ENCODE assay signal across 8 cellular contexts in genomic region chr11:6233984-6234313, GRCh38. TPM values are rescaled to one million over a fixed set of nuclear protein-coding genes. Genes with fewer than 3 reads are reported as not detected.
DNase-seq lines count a peak whose midpoint lies in the region; ATAC-seq and TF ChIP-seq lines count a peak whose summit lies in the region.

No MANE protein-coding gene starts in this region.

- H3K27me3 ChIP-seq in left ventricle myocardium inferior (ENCODE audit: low read depth) (no peaks in the 10 kb centered on the region), spleen (replicated peaks in 1 of 7) (no peaks in the 10 kb centered on the region)

- H3K4me3 Mint-ChIP-seq in activated CD4-positive, alpha-beta T cell treated with anti-CD3 and anti-CD28 coated beads, Interleukin-2, amount 10 ng/mL, durations not matched to agents 24 days and 14 days, result peak overlapping the region; percentile 95
- H3K4me3 Mint-ChIP-seq in T-helper 17 cell, result peak overlapping the region; percentile 98

- H3K4me1 Mint-ChIP-seq in activated CD4-positive, alpha-beta T cell treated with anti-CD3 and anti-CD28 coated beads, Interleukin-2, amount 10 ng/mL, durations not matched to agents 24 days and 14 days, result peaks cover 40% of the 10 kb centered on the region
- peaks cover 44% of the 10 kb centered on the region for H3K4me1 Mint-ChIP-seq in T-helper 17 cell

- intact Hi-C loops in activated CD4-positive, alpha-beta T cell treated with anti-CD3 and anti-CD28 coated beads, Interleukin-2, amount 10 ng/mL, durations not matched to agents 24 days and 14 days (cut with micrococcal nuclease), result loop anchor here (1.0 to 10.0 kb wide), 8 partner anchors 31 to 549 kb away; partner anchors contain the start of genes APBB1, ARFIP2, CAVIN3 and MRPL17
- intact Hi-C loops in left ventricle myocardium inferior (cut with micrococcal nuclease) (no loop called here), spleen (cut with DNase I; ENCODE audit: low total_unique reads) (no loop called here)

- H3K4me3 ChIP-seq in left ventricle myocardium inferior (peak overlapping the region; percentile 90), spleen (peak overlapping the region; percentile 63 to 93 (median 70))

- 1 to 4% (median 2%) methylated on average over 9 of the region's 9 CpGs for WGBS in spleen, 5 donors

- TF ChIP-seq POLR2A in spleen (IDR thresholded peaks at IDR 0.05), result no peak

- H3K36me3 Mint-ChIP-seq in activated CD4-positive, alpha-beta T cell treated with anti-CD3 and anti-CD28 coated beads, Interleukin-2, amount 10 ng/mL, durations not matched to agents 24 days and 14 days (ENCODE audit: low read depth), result peaks cover under 1% of the 10 kb centered on the region
- peaks cover 2% of the 10 kb centered on the region for H3K36me3 Mint-ChIP-seq in T-helper 17 cell (ENCODE audit: low read depth)

- H3K27ac ChIP-seq in left ventricle myocardium inferior (replicated peaks) (peak overlapping the region; percentile 86), spleen (peak overlapping the region in 7 of 8 donors; percentile 69 to 94 (median 88))

- H3K36me3 ChIP-seq in left ventricle myocardium inferior (no peaks in the 10 kb centered on the region), spleen (no peaks in the 10 kb centered on the region)

- peaks cover 29% of the 10 kb centered on the region for H3K4me1 ChIP-seq in left ventricle myocardium inferior
- peaks cover 6 to 64% (median 45%) of the 10 kb centered on the region in 6 donors for H3K4me1 ChIP-seq in spleen

- H3K27me3 Mint-ChIP-seq in activated CD4-positive, alpha-beta T cell treated with anti-CD3 and anti-CD28 coated beads, Interleukin-2, amount 10 ng/mL, durations not matched to agents 24 days and 14 days, result no peaks in the 10 kb centered on the region
- H3K27me3 Mint-ChIP-seq in T-helper 17 cell, result no peaks in the 10 kb centered on the region

- no peaks in the 10 kb centered on the region for H3K9me3 Mint-ChIP-seq in activated CD4-positive, alpha-beta T cell treated with anti-CD3 and anti-CD28 coated beads, Interleukin-2, amount 10 ng/mL, durations not matched to agents 24 days and 14 days

- no peaks in the 10 kb centered on the region for H3K9me3 ChIP-seq in T-helper 17 cell (ENCODE audit: control insufficient read depth, low read length, poor library complexity, severe bottlenecking)
- H3K9me3 ChIP-seq in left ventricle myocardium inferior (replicated peaks), result no peaks in the 10 kb centered on the region
- no peaks in the 10 kb centered on the region for H3K9me3 ChIP-seq in spleen

- H3K27ac Mint-ChIP-seq in activated CD4-positive, alpha-beta T cell treated with anti-CD3 and anti-CD28 coated beads, Interleukin-2, amount 10 ng/mL, durations not matched to agents 24 days and 14 days, result peak overlapping the region; percentile 90
- H3K27ac Mint-ChIP-seq in T-helper 17 cell, result no peak overlapping the region

- no peak for DNase-seq in activated CD4-positive, alpha-beta T cell treated with anti-CD3 and anti-CD28 coated beads, Interleukin-2, amount 10 ng/mL, durations not matched to agents 24 days and 14 days
- no peak for DNase-seq in activated CD4-positive, alpha-beta T cell treated with anti-CD3 and anti-CD28 coated beads, Interleukin-2, amount 50 U/mL, for 48 hours
- DNase-seq in T-helper 17 cell (no peak), left ventricle myocardium inferior (no peak), spleen (no peak), LoVo (ENCODE audit: low spot score) (no peak)
- no peak for DNase-seq in stimulated activated CD4-positive, alpha-beta T cell treated with anti-CD3 and anti-CD28 coated beads, Interleukin-2, amount 100 ng/mL, for 24 hours
- DNase-seq in stimulated activated CD4-positive, alpha-beta T cell treated with anti-CD3 and anti-CD28 coated beads, Interleukin-1b, Interleukin-23, amount 100 ng/mL, for 48 hours, result no peak

- no peak for TF ChIP-seq CTCF in left ventricle myocardium inferior (IDR thresholded peaks at IDR 0.05; ENCODE audit: borderline replicate concordance)
- TF ChIP-seq CTCF in spleen (IDR thresholded peaks at IDR 0.05 in 8 of 11, conservative IDR thresholded peaks at IDR 0.05 in 3 of 11), result no peak

- no peak for ATAC-seq in T-helper 17 cell

RNA-seq across cellular contexts. Expression of gene FHIP1B, which starts 0.5 kb away (rescaled TPM):
- total RNA-seq in activated CD4-positive, alpha-beta T cell treated with anti-CD3 and anti-CD28 coated beads, Interleukin-2, amount 10 ng/mL, durations not matched to agents 24 days and 14 days, result 19.3 and 20.2 TPM in 2 replicates
- total RNA-seq in T-helper 17 cell (10 to 100 TPM; 27.6 to 33.8 TPM), left ventricle myocardium inferior (12.2 TPM), spleen (10 to 100 TPM; 36.3 to 77.6 (median 41.1) TPM)
- 10 to 100 TPM; 14.9 to 41.6 (median 39.1) TPM for polyA plus RNA-seq in spleen

RNA-seq across cellular contexts. Expression of gene CNGA4, which starts 4.9 kb away (rescaled TPM):
- total RNA-seq in activated CD4-positive, alpha-beta T cell treated with anti-CD3 and anti-CD28 coated beads, Interleukin-2, amount 10 ng/mL, durations not matched to agents 24 days and 14 days, result not detected in 2 replicates
- total RNA-seq in T-helper 17 cell (under 1 TPM; 0.15 to 0.23 TPM), left ventricle myocardium inferior (not detected), spleen (under 1 TPM in 5 of 7 donors, not detected in 2; 0.23 to 0.60 (median 0.33) TPM)
- under 1 TPM; 0.06 to 0.29 (median 0.09) TPM for polyA plus RNA-seq in spleen

RNA-seq across cellular contexts. Expression of gene CCKBR, which starts 25.7 kb away (rescaled TPM):
- not detected in 2 replicates for total RNA-seq in activated CD4-positive, alpha-beta T cell treated with anti-CD3 and anti-CD28 coated beads, Interleukin-2, amount 10 ng/mL, durations not matched to agents 24 days and 14 days
- total RNA-seq in T-helper 17 cell (not detected), left ventricle myocardium inferior (not detected), spleen (not detected)
- polyA plus RNA-seq in spleen, result not detected

RNA-seq across cellular contexts. Expression of gene C11orf42, which starts 28.6 kb away (rescaled TPM):
- total RNA-seq in activated CD4-positive, alpha-beta T cell treated with anti-CD3 and anti-CD28 coated beads, Interleukin-2, amount 10 ng/mL, durations not matched to agents 24 days and 14 days, result not detected in 2 replicates
- total RNA-seq in T-helper 17 cell, result not detected
- not detected for total RNA-seq in left ventricle myocardium inferior
- not detected for total RNA-seq in spleen
- polyA plus RNA-seq in spleen, result not detected

RNA-seq across cellular contexts. Expression of gene OR52W1, which starts 34.9 kb away (rescaled TPM):
- not detected in 2 replicates for total RNA-seq in activated CD4-positive, alpha-beta T cell treated with anti-CD3 and anti-CD28 coated beads, Interleukin-2, amount 10 ng/mL, durations not matched to agents 24 days and 14 days
- total RNA-seq in T-helper 17 cell (not detected), left ventricle myocardium inferior (not detected), spleen (not detected)
- not detected for polyA plus RNA-seq in spleen
